ENCODE assay signal across 23 cellular contexts in genomic region chr18:32612651-32613050, GRCh38.
DNase-seq lines count a peak whose midpoint lies in the region; ATAC-seq lines count a peak whose summit lies in the region.
"Had no signal": no experiment of that assay in that cellular context is flagged by ENCODE, and none has a peak within 500 bp of the region (broad histone marks: within the 10 kb centered on the region; RNA-seq: fewer than 3 reads in every experiment).

No MANE protein-coding gene starts in this region.

- no peak overlapping the region for H3K4me3 Mint-ChIP-seq in activated T-helper 17 cell treated with anti-CD3 and anti-CD28 coated beads, Interleukin-2, amount 50 U/mL, for 72 hours
- H3K4me3 Mint-ChIP-seq: activated CD4-positive, alpha-beta T cell treated with anti-CD3 and anti-CD28 coated beads, Interleukin-2, amount 10 ng/mL, durations not matched to agents 24 days and 14 days had no signal

- intact Hi-C loops in sciatic nerve (cut with DNase I): no loop called here

- peaks cover 4% of the 10 kb centered on the region for H3K9me3 Mint-ChIP-seq in activated T-helper 17 cell treated with anti-CD3 and anti-CD28 coated beads, Interleukin-2, amount 50 U/mL, for 72 hours
- H3K9me3 Mint-ChIP-seq: activated CD4-positive, alpha-beta T cell treated with anti-CD3 and anti-CD28 coated beads, Interleukin-2, amount 10 ng/mL, durations not matched to agents 24 days and 14 days had no signal

- no peak overlapping the region for H3K27ac Mint-ChIP-seq in activated T-helper 17 cell treated with anti-CD3 and anti-CD28 coated beads, Interleukin-2, amount 50 U/mL, for 72 hours
- H3K27ac Mint-ChIP-seq: activated CD4-positive, alpha-beta T cell treated with anti-CD3 and anti-CD28 coated beads, Interleukin-2, amount 10 ng/mL, durations not matched to agents 24 days and 14 days had no signal

- peaks cover 27% of the 10 kb centered on the region for H3K27me3 Mint-ChIP-seq in activated T-helper 17 cell treated with anti-CD3 and anti-CD28 coated beads, Interleukin-2, amount 50 U/mL, for 72 hours
- H3K27me3 Mint-ChIP-seq: activated CD4-positive, alpha-beta T cell treated with anti-CD3 and anti-CD28 coated beads, Interleukin-2, amount 10 ng/mL, durations not matched to agents 24 days and 14 days had no signal

- DNase-seq in NCI-H2171 treated with DMSO at 0.1 percent for 48 hours (lab: John Stamatoyannopoulos, UW): peak; percentile 5
- no peak for DNase-seq in NCI-H2171 (lab: John Stamatoyannopoulos, UW)
- peak; percentile 35 for DNase-seq in NCI-H345 (lab: John Stamatoyannopoulos, UW)
- DNase-seq in SHP77 treated with DMSO at 0.1 percent for 48 hours (lab: John Stamatoyannopoulos, UW): peak; percentile 79
- DNase-seq in sciatic nerve (ENCODE audit: low spot score): no peak
- no peak for DNase-seq in SK-N-DZ (ENCODE audit: low spot score)
- DNase-seq in CD1c-positive myeloid dendritic cell (ENCODE audit: extremely low spot score): no peak
- DNase-seq: 8988T; activated CD4-positive, alpha-beta T cell treated with anti-CD3 and anti-CD28 coated beads, Interleukin-2, amount 10 ng/mL, durations not matched to agents 24 days and 14 days; activated CD8-positive, alpha-beta memory T cell treated with anti-CD3 and anti-CD28 coated beads, Interleukin-2, amount 50 U/mL, for 48 hours; activated gamma-delta T cell treated with Interleukin-2 at 50 U/mL for 16 hours; amniotic stem cell; BE2C; caudate nucleus; effector CD8-positive, alpha-beta T cell; lower lobe of right lung; NCI-H187 treated with DMSO at 0.1 percent for 48 hours; sigmoid colon; stimulated activated CD4-positive, alpha-beta T cell treated with anti-CD3 and anti-CD28 coated beads, Interleukin-1b, Interleukin-23, amount 100 ng/mL, for 48 hours; stimulated activated naive CD8-positive, alpha-beta T cell treated with anti-CD3 and anti-CD28 coated beads, Interleukin-15, Interleukin-2, amounts not matched to agents 100 U/mL and 50 U/mL, for 24 hours; trophoblast cell had no signal

- ATAC-seq in sciatic nerve: peak; percentile 48
- no peak for ATAC-seq in activated T-helper 17 cell treated with anti-CD3 and anti-CD28 coated beads, Interleukin-2, amount 50 U/mL, for 72 hours (replicated peaks)
- ATAC-seq: lower lobe of right lung; SK-N-SH treated with all-trans-retinoic acid at 6 μM for 48 hours; stimulated activated naive CD8-positive, alpha-beta T cell treated with anti-CD3 and anti-CD28 coated beads, Interleukin-15, Interleukin-2, amounts not matched to agents 100 U/mL and 50 U/mL, for 24 hours had no signal

- no peaks in the 10 kb centered on the region for H3K4me1 Mint-ChIP-seq in activated T-helper 17 cell treated with anti-CD3 and anti-CD28 coated beads, Interleukin-2, amount 50 U/mL, for 72 hours
- H3K4me1 Mint-ChIP-seq: activated CD4-positive, alpha-beta T cell treated with anti-CD3 and anti-CD28 coated beads, Interleukin-2, amount 10 ng/mL, durations not matched to agents 24 days and 14 days had no signal

- H3K36me3 Mint-ChIP-seq in activated T-helper 17 cell treated with anti-CD3 and anti-CD28 coated beads, Interleukin-2, amount 50 U/mL, for 72 hours (ENCODE audit: low read depth): no peaks in the 10 kb centered on the region

Comparison
In these comparisons a context has a peak if more than half of its experiments do, and no peak if none do; other contexts are left out.
1. DNase-seq: peak in NCI-H2171 treated with DMSO at 0.1 percent for 48 hours (single experiment), NCI-H345 (single experiment) and SHP77 treated with DMSO at 0.1 percent for 48 hours (single experiment); none in NCI-H2171 (single experiment), sciatic nerve (single experiment), SK-N-DZ (single experiment) and CD1c-positive myeloid dendritic cell (single experiment).